8 cellular contexts compared by ENCODE assay signal in the genomic region with DNA sequence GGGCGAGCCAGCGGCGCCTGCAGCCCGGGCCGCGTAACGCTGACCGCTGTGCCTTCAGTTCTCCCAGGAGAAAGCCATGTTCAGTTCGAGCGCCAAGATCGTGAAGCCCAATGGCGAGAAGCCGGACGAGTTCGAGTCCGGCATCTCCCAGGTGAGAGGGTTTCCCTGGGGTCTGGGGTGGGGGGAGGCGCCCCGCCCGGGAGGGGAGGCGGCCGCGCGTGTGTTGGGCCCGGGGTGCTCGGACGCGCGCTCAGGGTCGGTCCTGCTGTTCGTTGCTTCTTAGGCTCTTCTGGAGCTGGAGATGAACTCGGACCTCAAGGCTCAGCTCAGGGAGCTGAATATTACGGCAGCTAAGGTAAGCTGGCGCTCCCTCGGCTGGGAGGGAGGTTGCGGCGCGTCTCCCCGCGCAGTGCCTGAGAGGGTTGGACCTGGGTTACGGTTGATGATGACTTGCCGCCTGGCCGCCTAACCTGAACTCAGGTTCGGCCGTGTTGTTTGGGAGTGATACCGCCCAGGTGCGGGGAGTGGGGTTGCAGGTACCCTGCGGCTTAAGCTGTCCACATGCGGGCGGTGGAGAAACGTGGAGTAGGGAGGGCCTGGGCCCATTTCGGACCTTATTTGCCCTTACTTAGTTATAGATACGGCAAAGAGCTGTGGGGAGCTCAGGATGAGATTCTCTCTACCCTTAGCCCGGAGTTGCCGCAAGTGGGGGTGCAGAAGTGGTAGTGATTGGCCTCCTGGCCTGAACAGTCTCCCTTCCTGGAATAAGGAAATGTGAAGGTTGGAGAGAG. TPM values are rescaled to one million over a fixed set of nuclear protein-coding genes. Genes with fewer than 3 reads are reported as not detected.
DNase-seq lines count a peak whose midpoint lies in the region; ATAC-seq, FAIRE-seq and TF ChIP-seq lines count a peak whose summit lies in the region.

No MANE protein-coding gene starts in this region.

- TF ChIP-seq CTCF in GM12864 (IDR thresholded peaks at IDR 0.05; ENCODE audit: low read depth, low read length, missing control alignments) (no peak), OCI-LY7 (conservative IDR thresholded peaks at IDR 0.05; ENCODE audit: low read length) (no peak), D721Med (IDR thresholded peaks at IDR 0.05; ENCODE audit: insufficient read depth, missing control alignments) (no peak)

- peaks cover 43% of the 10 kb centered on the region for H4K20me1 ChIP-seq in OCI-LY7 (ENCODE audit: insufficient read depth, low read length)

- peaks cover 55% of the 10 kb centered on the region for H3K36me3 ChIP-seq in OCI-LY7 (ENCODE audit: insufficient read depth, low read length)

- peaks cover 49% of the 10 kb centered on the region for H3K4me1 ChIP-seq in OCI-LY7 (ENCODE audit: insufficient read depth, low read length, poor library complexity, severe bottlenecking)

- H3K27ac Mint-ChIP-seq in activated naive CD8-positive, alpha-beta T cell treated with anti-CD3 and anti-CD28 coated beads, Interleukin-2, amount 50 U/mL, for 24 hours = peak overlapping the region; percentile 99

- no peaks in the 10 kb centered on the region for H3K9me3 ChIP-seq in OCI-LY7 (ENCODE audit: low read length)

- no peaks in the 10 kb centered on the region for H3K9me2 ChIP-seq in OCI-LY7 (ENCODE audit: insufficient read depth, low read length)

- peak overlapping the region; percentile 71 for H3K4me2 ChIP-seq in OCI-LY7 (ENCODE audit: low read length)

- CTCF ChIA-PET in OCI-LY7 (lab: Charles Lee; ENCODE audit: unreplicated experiment) = interaction anchor here (0.5 kb wide), 1 partner anchor 13 kb away, joined by 3 read pairs; no protein-coding TSS in a partner anchor

- H3K4me1 Mint-ChIP-seq in activated naive CD8-positive, alpha-beta T cell treated with anti-CD3 and anti-CD28 coated beads, Interleukin-2, amount 50 U/mL, for 24 hours = peaks cover 57% of the 10 kb centered on the region

- H3K79me2 ChIP-seq in OCI-LY7 (ENCODE audit: insufficient read depth, low read depth, low read length) = peaks cover 51% of the 10 kb centered on the region

- POLR2A ChIA-PET in OCI-LY7 (lab: Charles Lee) = interaction anchor here (0.9 to 3.9 kb wide), 6 partner anchors 9 to 75 kb away, joined by 3 to 23 read pairs (median 4); no protein-coding TSS in a partner anchor

- H3K27ac ChIP-seq in OCI-LY7 (ENCODE audit: low read depth, low read length, poor library complexity, severe bottlenecking) = peak overlapping the region; percentile 66

- H3K4me3 ChIP-seq in GM12864 (ENCODE audit: low read depth, low read length) (peak overlapping the region; percentile 99), OCI-LY7 (ENCODE audit: low read depth, low read length, poor library complexity, severe bottlenecking) (peak overlapping the region; percentile 82), iPS-11a (ENCODE audit: low read depth, low read length) (peak overlapping the region; percentile 98)

- FAIRE-seq in urothelium cell line (lab: Jason Lieb, UNC) = no peak
- no peak for FAIRE-seq in D721Med (lab: Jason Lieb, UNC)

- no peaks in the 10 kb centered on the region for H3K9me3 Mint-ChIP-seq in activated naive CD8-positive, alpha-beta T cell treated with anti-CD3 and anti-CD28 coated beads, Interleukin-2, amount 50 U/mL, for 24 hours

- intact Hi-C loops in OCI-LY7 (cut with micrococcal nuclease; ENCODE audit: unreplicated experiment) = loop anchor here (1.0 to 2.0 kb wide), 3 partner anchors 17 to 77 kb away; a partner anchor contains a TSS

- no peaks in the 10 kb centered on the region for H3K27me3 Mint-ChIP-seq in activated naive CD8-positive, alpha-beta T cell treated with anti-CD3 and anti-CD28 coated beads, Interleukin-2, amount 50 U/mL, for 24 hours

- BruUV-seq in OCI-LY7 (replicated peaks; lab: Mats Ljungman, UMichigan) = no TSS peak

- peak; percentile 31 for ATAC-seq in HG02571 (IDR thresholded peaks at IDR 0.05; ENCODE audit: unreplicated experiment)
- peak; percentile 2 for ATAC-seq in activated naive CD8-positive, alpha-beta T cell treated with anti-CD3 and anti-CD28 coated beads, Interleukin-2, amount 50 U/mL, for 24 hours

- peaks cover 54% of the 10 kb centered on the region for H3K36me3 Mint-ChIP-seq in activated naive CD8-positive, alpha-beta T cell treated with anti-CD3 and anti-CD28 coated beads, Interleukin-2, amount 50 U/mL, for 24 hours (ENCODE audit: low read depth)

- peak overlapping the region; percentile 96 for H3K4me3 Mint-ChIP-seq in activated naive CD8-positive, alpha-beta T cell treated with anti-CD3 and anti-CD28 coated beads, Interleukin-2, amount 50 U/mL, for 24 hours

- DNase-seq in GM12864 (ENCODE audit: low read depth) (no peak), OCI-LY7 (ENCODE audit: low spot score) (peak; percentile 42), urothelium cell line (ENCODE audit: low spot score) (no peak), D721Med (ENCODE audit: insufficient read length, low spot score) (no peak)
- peak; percentile 19 for DNase-seq in activated naive CD8-positive, alpha-beta T cell treated with anti-CD3 and anti-CD28 coated beads, Interleukin-2, amount 50 U/mL, for 24 hours
- DNase-seq in stimulated activated CD4-positive, alpha-beta T cell treated with anti-CD3 and anti-CD28 coated beads, Interleukin-12 subunit alpha, Interleukin-12 subunit beta, amount 100 ng/mL, for 4 hours = peak; percentile 34

- no peak overlapping the region for H2AFZ ChIP-seq in OCI-LY7 (ENCODE audit: low read length)

RNA-seq across cellular contexts. Expression of a gene that starts 0.7 kb away (rescaled TPM):
- total RNA-seq in OCI-LY7 (2014; rRNA removed; shearing (Covaris generic)) = 2,658 and 2,982 TPM in 2 replicates
- 2,524 and 2,654 TPM in 2 replicates for total RNA-seq in OCI-LY7 (2022)

RNA-seq across cellular contexts. Expression of a gene that starts 17.6 kb away (rescaled TPM):
- 34.7 and 35.7 TPM in 2 replicates for total RNA-seq in OCI-LY7 (2014; rRNA removed; shearing (Covaris generic))
- total RNA-seq in OCI-LY7 (2022) = 41.9 and 48.2 TPM in 2 replicates

RNA-seq across cellular contexts. Expression of a gene that starts 19.2 kb away (rescaled TPM):
- not detected in 2 replicates for total RNA-seq in OCI-LY7 (2014; rRNA removed; shearing (Covaris generic))
- 1.1 and 1.7 TPM in 2 replicates for total RNA-seq in OCI-LY7 (2022)

RNA-seq across cellular contexts. Expression of a gene that starts 56.4 kb away (rescaled TPM):
- 19.2 and 20.0 TPM in 2 replicates for total RNA-seq in OCI-LY7 (2014; rRNA removed; shearing (Covaris generic))
- total RNA-seq in OCI-LY7 (2022) = 22.1 and 26.2 TPM in 2 replicates

Comparison
In these comparisons a context has a peak if more than half of its experiments do, and no peak if none do; other contexts are left out.
1. DNase-seq: peak in OCI-LY7 (single experiment), activated naive CD8-positive, alpha-beta T cell treated with anti-CD3 and anti-CD28 coated beads, Interleukin-2, amount 50 U/mL, for 24 hours (single experiment) and stimulated activated CD4-positive, alpha-beta T cell treated with anti-CD3 and anti-CD28 coated beads, Interleukin-12 subunit alpha, Interleukin-12 subunit beta, amount 100 ng/mL, for 4 hours (single experiment); none in GM12864 (single experiment), urothelium cell line (single experiment) and D721Med (single experiment).
2. Peak in every context shown above with its lines, with median percentiles within 50 percentile points of each other: H3K4me3 ChIP-seq.